ENCODE assay signal across 14 cellular contexts in genomic region chr5:136064510-136064909, GRCh38. TPM values are rescaled to one million over a fixed set of nuclear protein-coding genes. Genes with fewer than 3 reads are reported as not detected.
DNase-seq lines count a peak whose midpoint lies in the region; ATAC-seq and TF ChIP-seq lines count a peak whose summit lies in the region.
"Had no signal": no experiment of that assay in that cellular context is flagged by ENCODE, and none has a peak within 500 bp of the region (broad histone marks: within the 10 kb centered on the region; RNA-seq: fewer than 3 reads in every experiment).

No MANE protein-coding gene starts in this region.

- peaks cover 78% of the 10 kb centered on the region for H3K36me3 Mint-ChIP-seq in MCF 10A (ENCODE audit: insufficient read depth, unreplicated experiment)
- H3K36me3 Mint-ChIP-seq in T-helper 17 cell (ENCODE audit: low read depth): no peaks in the 10 kb centered on the region

- H3K36me3 ChIP-seq in breast epithelium (no peaks in the 10 kb centered on the region), smooth muscle cell (ENCODE audit: low read depth) (peaks cover 16% of the 10 kb centered on the region)
- H3K36me3 ChIP-seq: BLaER1 treated with 17β-estradiol and CSF1 and Interleukin-3, amounts not matched to agents 10 nM and 100 nM had no signal

- H3K9me3 ChIP-seq in breast epithelium: no peaks in the 10 kb centered on the region
- no peaks in the 10 kb centered on the region for H3K9me3 ChIP-seq in smooth muscle cell (replicated peaks; ENCODE audit: low read depth)
- no peaks in the 10 kb centered on the region for H3K9me3 ChIP-seq in T-helper 17 cell (ENCODE audit: control insufficient read depth, low read length, poor library complexity, severe bottlenecking)
- H3K9me3 ChIP-seq: tibial nerve had no signal

- no peaks in the 10 kb centered on the region for H3K27me3 ChIP-seq in breast epithelium
- H3K27me3 ChIP-seq in smooth muscle cell (ENCODE audit: low read depth): no peaks in the 10 kb centered on the region
- H3K27me3 ChIP-seq: BLaER1 treated with 17β-estradiol and CSF1 and Interleukin-3, amounts not matched to agents 10 nM and 100 nM; tibial nerve had no signal

- no peak for TF ChIP-seq POLR2A in breast epithelium (IDR thresholded peaks at IDR 0.05)

- H3K9ac ChIP-seq in smooth muscle cell (ENCODE audit: low read depth): no peak overlapping the region
- H3K9ac ChIP-seq: BLaER1 treated with 17β-estradiol and CSF1 and Interleukin-3, amounts not matched to agents 10 nM and 100 nM had no signal

- no peak overlapping the region for H3K4me3 Mint-ChIP-seq in MCF 10A (ENCODE audit: unreplicated experiment)
- H3K4me3 Mint-ChIP-seq in T-helper 17 cell: no peak overlapping the region
- H3K4me3 Mint-ChIP-seq: effector memory CD8-positive, alpha-beta T cell had no signal

- no peak overlapping the region for H2AFZ ChIP-seq in smooth muscle cell (ENCODE audit: low read depth)

- H3F3A ChIP-seq in smooth muscle cell (ENCODE audit: low read depth): peaks cover 67% of the 10 kb centered on the region

- no TSS peak for BruUV-seq in MCF 10A (replicated peaks; lab: Mats Ljungman, UMichigan)

- H3K27ac Mint-ChIP-seq in MCF 10A (ENCODE audit: low read depth, unreplicated experiment): peak overlapping the region; percentile 76
- H3K27ac Mint-ChIP-seq in T-helper 17 cell: no peak overlapping the region
- H3K27ac Mint-ChIP-seq: activated naive CD4-positive, alpha-beta T cell treated with anti-CD3 and anti-CD28 coated beads, Interleukin-2, amount 50 U/mL, for 72 hours; effector memory CD8-positive, alpha-beta T cell had no signal

- no peak overlapping the region for H3K27ac ChIP-seq in breast epithelium
- peak overlapping the region; percentile 44 for H3K27ac ChIP-seq in smooth muscle cell (ENCODE audit: low read depth)
- H3K27ac ChIP-seq: BLaER1 treated with 17β-estradiol and CSF1 and Interleukin-3, amounts not matched to agents 10 nM and 100 nM had no signal

- intact Hi-C loops in MCF 10A (cut with micrococcal nuclease): no loop called here
- intact Hi-C loops in breast epithelium (cut with DNase I; ENCODE audit: low total_unique reads): no loop called here

- CTCF ChIA-PET in MCF 10A (lab: Yijun Ruan, JAX): interaction anchor here (2.0 to 6.3 kb wide), 7 partner anchors 12 to 174 kb away, joined by 8 to 51 read pairs (median 31); no protein-coding TSS in a partner anchor

- no peak overlapping the region for H3K4me2 ChIP-seq in smooth muscle cell
- H3K4me2 ChIP-seq: BLaER1 treated with 17β-estradiol and CSF1 and Interleukin-3, amounts not matched to agents 10 nM and 100 nM had no signal

- TF ChIP-seq CTCF in MCF 10A (IDR thresholded peaks at IDR 0.05; ENCODE audit: unreplicated experiment): peak; percentile 16
- no peak for TF ChIP-seq CTCF in breast epithelium (IDR thresholded peaks at IDR 0.05)
- peak; percentile 54 for TF ChIP-seq CTCF in fibroblast of the aortic adventitia (IDR thresholded peaks at IDR 0.05; ENCODE audit: insufficient read depth, low read length)
- no peak for TF ChIP-seq CTCF in smooth muscle cell (IDR thresholded peaks at IDR 0.05; ENCODE audit: borderline replicate concordance, insufficient read depth, poor library complexity, severe bottlenecking)

- DNase-seq in MCF 10A (ENCODE audit: unreplicated experiment) (no peak), breast epithelium (ENCODE audit: low spot score in 2 of 2) (no peak), RPMI7951 (ENCODE audit: low read depth) (peak; percentile 36), fibroblast of the aortic adventitia (ENCODE audit: low read depth) (peak; percentile 55), smooth muscle cell (lab: John Stamatoyannopoulos, UW; ENCODE audit: unreplicated experiment) (no peak), A172 (ENCODE audit: low spot score) (no peak), T-helper 17 cell (no peak)
- DNase-seq: effector memory CD8-positive, alpha-beta T cell; NCI-H446 treated with DMSO at 0.1 percent for 48 hours had no signal

- WGBS in smooth muscle cell (ENCODE audit: low lambda C conversion rate): 94% methylated on average over 4 of the region's 4 CpGs

- no peaks in the 10 kb centered on the region for H4K20me1 ChIP-seq in smooth muscle cell (ENCODE audit: low read depth)
- H4K20me1 ChIP-seq: BLaER1 treated with 17β-estradiol and CSF1 and Interleukin-3, amounts not matched to agents 10 nM and 100 nM had no signal

- no peaks in the 10 kb centered on the region for H3K27me3 Mint-ChIP-seq in MCF 10A (ENCODE audit: insufficient read depth, unreplicated experiment)
- H3K27me3 Mint-ChIP-seq in T-helper 17 cell: no peaks in the 10 kb centered on the region
- H3K27me3 Mint-ChIP-seq: effector memory CD8-positive, alpha-beta T cell had no signal

- no peaks in the 10 kb centered on the region for H3K79me2 ChIP-seq in smooth muscle cell (ENCODE audit: low read depth)

- POLR2A ChIA-PET in MCF 10A (lab: Yijun Ruan, JAX): interaction anchor here (0.6 to 19.5 kb wide), 7 partner anchors 30 to 125 kb away, joined by 3 to 364 read pairs (median 7); partner anchors contain the start of gene TGFBI

- no peak overlapping the region for H3K4me3 ChIP-seq in breast epithelium
- no peak overlapping the region for H3K4me3 ChIP-seq in fibroblast of the aortic adventitia (ENCODE audit: low read depth, low read length)
- H3K4me3 ChIP-seq in smooth muscle cell: no peak overlapping the region
- H3K4me3 ChIP-seq: BLaER1 treated with 17β-estradiol and CSF1 and Interleukin-3, amounts not matched to agents 10 nM and 100 nM; skin epidermis; tibial nerve had no signal

- H3K4me1 ChIP-seq in breast epithelium: no peaks in the 10 kb centered on the region
- no peaks in the 10 kb centered on the region for H3K4me1 ChIP-seq in smooth muscle cell (ENCODE audit: low read depth)

- H3K9me3 Mint-ChIP-seq in MCF 10A (ENCODE audit: unreplicated experiment): peaks cover 6% of the 10 kb centered on the region
- H3K9me3 Mint-ChIP-seq: activated naive CD4-positive, alpha-beta T cell treated with anti-CD3 and anti-CD28 coated beads, Interleukin-2, amount 50 U/mL, for 72 hours; effector memory CD8-positive, alpha-beta T cell had no signal

- H3K4me1 Mint-ChIP-seq in MCF 10A (ENCODE audit: insufficient read depth, unreplicated experiment): peaks cover 21% of the 10 kb centered on the region
- no peaks in the 10 kb centered on the region for H3K4me1 Mint-ChIP-seq in T-helper 17 cell

- no peak for ATAC-seq in T-helper 17 cell
- no peak for ATAC-seq in GM21576 (IDR thresholded peaks at IDR 0.05; ENCODE audit: unreplicated experiment)
- ATAC-seq: activated naive CD4-positive, alpha-beta T cell treated with anti-CD3 and anti-CD28 coated beads, Interleukin-2, amount 50 U/mL, for 72 hours; effector memory CD8-positive, alpha-beta T cell had no signal

RNA-seq across cellular contexts. Expression of gene TGFBI, which starts 35.7 kb away (rescaled TPM):
- total RNA-seq in MCF 10A (2022) (623 and 892 TPM in 2 replicates), breast epithelium (100 to 1,000 TPM in 1 of 3 donors, 10 to 100 TPM in 2; 40.4 to 145 (median 45.2) TPM), fibroblast of the aortic adventitia (ENCODE audit: low replicate concordance) (169 and 227 TPM in 2 replicates), smooth muscle cell (2,635 and 2,673 TPM in 2 replicates), T-helper 17 cell (1 to 10 TPM; 6.6 to 8.6 TPM)
- 976 and 1,163 TPM in 2 replicates for total RNA-seq in RPMI7951 (2014; rRNA removed; shearing (Covaris generic))
- 2,505 and 2,991 TPM in 2 replicates for polyA plus RNA-seq in smooth muscle cell
- 10.5 and 11.6 TPM in 2 replicates for total RNA-seq in A172 (2014; rRNA removed; shearing (Covaris generic))
- total RNA-seq: activated naive CD4-positive, alpha-beta T cell treated with anti-CD3 and anti-CD28 coated beads, Interleukin-2, amount 50 U/mL, for 72 hours had no signal

Comparison
In these comparisons a context has a peak if more than half of its experiments do, and no peak if none do; other contexts are left out.
1. CTCF ChIP-seq: peak in MCF 10A (single experiment) and fibroblast of the aortic adventitia (single experiment); none in breast epithelium (0 of 3) and smooth muscle cell (single experiment).
2. DNase-seq: peak in RPMI7951 (single experiment) and fibroblast of the aortic adventitia (single experiment); none in MCF 10A (single experiment), breast epithelium (0 of 2), smooth muscle cell (single experiment), A172 (single experiment) and T-helper 17 cell (0 of 3).